ENCODE assay signal across 8 cellular contexts in genomic region chr6:53309059-53309896, GRCh38. TPM values are rescaled to one million over a fixed set of nuclear protein-coding genes. Genes with fewer than 3 reads are reported as not detected.
DNase-seq lines count a peak whose midpoint lies in the region; ATAC-seq and TF ChIP-seq lines count a peak whose summit lies in the region.

No MANE protein-coding gene starts in this region.

- peaks cover 71% of the 10 kb centered on the region for H3K79me2 ChIP-seq in hepatocyte

- peaks cover 31% of the 10 kb centered on the region for H3K36me3 Mint-ChIP-seq in activated T-helper 2 cell treated with anti-CD3 and anti-CD28 coated beads, Interferon-gamma antibody, Interleukin-2, Interleukin-4, amounts not matched to agents 10 μg/mL and 5 μg/mL and 100 μg/mL, durations not matched to agents 14 hours and 24 hours and 36 hours (ENCODE audit: low read depth)

- no peaks in the 10 kb centered on the region for H3K36me3 ChIP-seq in hepatocyte (replicated peaks; ENCODE audit: insufficient read depth, low read depth)

- H3K4me2 ChIP-seq in hepatocyte = peak overlapping the region; percentile 12

- DNase-seq in DMS153 (lab: John Stamatoyannopoulos, UW) = peak; percentile 72
- DNase-seq in hepatocyte (ENCODE audit: low spot score) = no peak
- DNase-seq in SW480 (ENCODE audit: low spot score) = no peak
- no peak for DNase-seq in coronary artery (ENCODE audit: low spot score)
- DNase-seq in activated T-helper 2 cell treated with anti-CD3 and anti-CD28 coated beads, Interferon-gamma antibody, Interleukin-2, Interleukin-4, amounts not matched to agents 10 μg/mL and 5 μg/mL and 100 μg/mL, durations not matched to agents 14 hours and 24 hours and 36 hours (ENCODE audit: low spot score) = no peak

- intact Hi-C loops in activated T-helper 2 cell treated with anti-CD3 and anti-CD28 coated beads, Interferon-gamma antibody, Interleukin-2, Interleukin-4, amounts not matched to agents 10 μg/mL and 5 μg/mL and 100 μg/mL, durations not matched to agents 14 hours and 24 hours and 36 hours (cut with micrococcal nuclease) = loop anchor here (5.0 kb wide), 2 partner anchors 137 to 332 kb away; no protein-coding TSS in a partner anchor

- H3K27me3 ChIP-seq in hepatocyte = no peaks in the 10 kb centered on the region

- ATAC-seq in GM19438 (IDR thresholded peaks at IDR 0.05; ENCODE audit: low read depth, unreplicated experiment) = peak; percentile 91
- ATAC-seq in HG03442 (IDR thresholded peaks at IDR 0.05; ENCODE audit: unreplicated experiment) = peak; percentile 52
- peak; percentile 32 for ATAC-seq in SK-N-SH treated with all-trans-retinoic acid at 6 μM for 48 hours

- H3K27ac ChIP-seq in hepatocyte (peak overlapping the region; percentile 44), coronary artery (peak overlapping the region in 1 of 2 donors; percentile 53)

- H3K4me3 ChIP-seq in hepatocyte (no peak overlapping the region), coronary artery (no peak overlapping the region)

- H3K4me3 Mint-ChIP-seq in activated T-helper 2 cell treated with anti-CD3 and anti-CD28 coated beads, Interferon-gamma antibody, Interleukin-2, Interleukin-4, amounts not matched to agents 10 μg/mL and 5 μg/mL and 100 μg/mL, durations not matched to agents 14 hours and 24 hours and 36 hours (ENCODE audit: low read depth) = no peak overlapping the region

- no peaks in the 10 kb centered on the region for H3K9me3 Mint-ChIP-seq in activated T-helper 2 cell treated with anti-CD3 and anti-CD28 coated beads, Interferon-gamma antibody, Interleukin-2, Interleukin-4, amounts not matched to agents 10 μg/mL and 5 μg/mL and 100 μg/mL, durations not matched to agents 14 hours and 24 hours and 36 hours

- H3K4me1 ChIP-seq in hepatocyte (ENCODE audit: insufficient read depth) = peaks cover 16% of the 10 kb centered on the region

- WGBS in hepatocyte (ENCODE audit: low lambda C conversion rate, missing lambda C conversion rate) = 73% methylated on average over 7 of the region's 7 CpGs

- no peaks in the 10 kb centered on the region for H3K9me2 ChIP-seq in hepatocyte (replicated peaks; ENCODE audit: insufficient read depth)

- H3K27ac Mint-ChIP-seq in activated T-helper 2 cell treated with anti-CD3 and anti-CD28 coated beads, Interferon-gamma antibody, Interleukin-2, Interleukin-4, amounts not matched to agents 10 μg/mL and 5 μg/mL and 100 μg/mL, durations not matched to agents 14 hours and 24 hours and 36 hours = no peak overlapping the region

- peaks cover 32% of the 10 kb centered on the region for H4K20me1 ChIP-seq in hepatocyte (ENCODE audit: insufficient read depth, poor library complexity, severe bottlenecking)

- H3K4me1 Mint-ChIP-seq in activated T-helper 2 cell treated with anti-CD3 and anti-CD28 coated beads, Interferon-gamma antibody, Interleukin-2, Interleukin-4, amounts not matched to agents 10 μg/mL and 5 μg/mL and 100 μg/mL, durations not matched to agents 14 hours and 24 hours and 36 hours (ENCODE audit: low read depth) = peaks cover 80% of the 10 kb centered on the region

- H3K27me3 Mint-ChIP-seq in activated T-helper 2 cell treated with anti-CD3 and anti-CD28 coated beads, Interferon-gamma antibody, Interleukin-2, Interleukin-4, amounts not matched to agents 10 μg/mL and 5 μg/mL and 100 μg/mL, durations not matched to agents 14 hours and 24 hours and 36 hours (ENCODE audit: low read depth) = no peaks in the 10 kb centered on the region

- H3K9me3 ChIP-seq in hepatocyte (ENCODE audit: low read depth) = no peaks in the 10 kb centered on the region

- TF ChIP-seq CTCF in hepatocyte (IDR thresholded peaks at IDR 0.05; ENCODE audit: poor library complexity) (no peak), coronary artery (IDR thresholded peaks at IDR 0.05) (no peak)

- H2AFZ ChIP-seq in hepatocyte = no peak overlapping the region

TF ChIP-seq in SK-N-SH treated with all-trans-retinoic acid at 6 μM for 48 hours, 23 proteins besides CTCF, POLR2A, EP300 and RAD21:
- TF ChIP-seq PATZ1 (CRISPR knock-in tag; IDR thresholded peaks at IDR 0.05; ENCODE audit: borderline replicate concordance) = no peak
- 0 out of 2 replicates have a peak, but pooled peaks have one; percentile 19 for TF ChIP-seq ISL1 (CRISPR knock-in tag; IDR thresholded peaks at IDR 0.05)
TF ChIP-seq in SK-N-SH treated with all-trans-retinoic acid at 6 μM for 48 hours: peak in this region for 1.

RNA-seq across cellular contexts. Expression of gene ELOVL5, which starts 39.5 kb away (rescaled TPM):
- total RNA-seq in hepatocyte = 144 and 158 TPM in 2 replicates
- polyA plus RNA-seq in hepatocyte = 156 and 164 TPM in 2 replicates
- 122 and 133 TPM in 2 replicates for total RNA-seq in activated T-helper 2 cell treated with anti-CD3 and anti-CD28 coated beads, Interferon-gamma antibody, Interleukin-2, Interleukin-4, amounts not matched to agents 10 μg/mL and 5 μg/mL and 100 μg/mL, durations not matched to agents 14 hours and 24 hours and 36 hours

Comparison
In these comparisons a context has a peak if more than half of its experiments do, and no peak if none do; other contexts are left out.
1. ATAC-seq: peak in every context shown above with its lines; median percentile 91 in GM19438; 52 in HG03442; 32 in SK-N-SH treated with all-trans-retinoic acid at 6 μM for 48 hours.